ENCODE assay signal across 37 cellular contexts in genomic region chr2:135189148-135189547, GRCh38.
"Had no signal": no experiment of that assay in that cellular context is flagged by ENCODE, and none has a peak within 500 bp of the region (broad histone marks: within the 10 kb centered on the region; RNA-seq: fewer than 3 reads in every experiment).

No MANE protein-coding gene starts in this region.

- DNase-seq: activated B cell treated with CpG ODN at 0.5 μM for 24 hours; activated CD4-positive, alpha-beta memory T cell treated with anti-CD3 and anti-CD28 coated beads for 36 hours; activated CD4-positive, alpha-beta T cell treated with anti-CD3 and anti-CD28 coated beads for 4 hours; activated CD4-positive, alpha-beta T cell treated with anti-CD3 and anti-CD28 coated beads, Interleukin-2, amount 10 ng/mL, durations not matched to agents 24 days and 14 days; activated CD4-positive, alpha-beta T cell treated with anti-CD3 and anti-CD28 coated beads, Interleukin-2, amount 50 U/mL, for 1 hour; activated CD4-positive, alpha-beta T cell treated with anti-CD3 and anti-CD28 coated beads, Interleukin-2, amount 50 U/mL, for 4 hours; activated CD4-positive, CD25-positive, alpha-beta regulatory T cell treated with anti-CD3 and anti-CD28 coated beads, Interleukin-2, amount 50 U/mL, for 72 hours; activated CD8-positive, alpha-beta memory T cell treated with anti-CD3 and anti-CD28 coated beads, Interleukin-2, amount 50 U/mL, for 4 hours; activated CD8-positive, alpha-beta T cell treated with anti-CD3 and anti-CD28 coated beads for 36 hours; activated effector memory CD4-positive, alpha-beta T cell treated with Interleukin-2 at 50 U/mL for 16 hours; activated gamma-delta T cell; activated naive CD4-positive, alpha-beta T cell treated with anti-CD3 and anti-CD28 coated beads, Interleukin-2, amount 10 ng/mL, durations not matched to agents 7 days and 5 days; activated naive CD4-positive, alpha-beta T cell treated with Interleukin-2 at 50 U/mL for 16 hours; activated naive CD8-positive, alpha-beta T cell treated with anti-CD3 and anti-CD28 coated beads, Interleukin-2, amount 10 ng/mL, durations not matched to agents 7 days and 5 days; activated naive CD8-positive, alpha-beta T cell treated with anti-CD3 and anti-CD28 coated beads, Interleukin-2, amount 50 U/mL, for 24 hours; activated T-cell treated with anti-CD3 and anti-CD28 coated beads for 4 hours; activated T-cell treated with anti-CD3 and anti-CD28 coated beads, Interleukin-2, amount 50 U/mL, for 24 hours; activated T-cell treated with anti-CD3 and anti-CD28 coated beads, Interleukin-2, amount 50 U/mL, for 48 hours; amygdala; anterior cingulate cortex; caudate nucleus; cerebellar nuclear complex; T-helper 1 cell; T-helper 2 cell; T-helper 9 cell had no signal

- H3K27me3 Mint-ChIP-seq: activated B cell treated with CpG ODN at 0.5 μM for 24 hours; activated CD4-positive, alpha-beta memory T cell treated with anti-CD3 and anti-CD28 coated beads for 36 hours; activated CD4-positive, alpha-beta T cell treated with anti-CD3 and anti-CD28 coated beads, Interleukin-2, amount 10 ng/mL, durations not matched to agents 24 days and 14 days; activated CD8-positive, alpha-beta T cell treated with anti-CD3 and anti-CD28 coated beads for 36 hours; activated naive CD4-positive, alpha-beta T cell treated with anti-CD3 and anti-CD28 coated beads, Interleukin-2, amount 10 ng/mL, durations not matched to agents 7 days and 5 days; activated naive CD4-positive, alpha-beta T cell treated with anti-CD3 and anti-CD28 coated beads, Interleukin-2, amount 50 U/mL, for 24 hours; activated naive CD8-positive, alpha-beta T cell; activated naive CD8-positive, alpha-beta T cell treated with anti-CD3 and anti-CD28 coated beads, Interleukin-2, amount 10 ng/mL, durations not matched to agents 7 days and 5 days; activated naive CD8-positive, alpha-beta T cell treated with anti-CD3 and anti-CD28 coated beads, Interleukin-2, amount 50 U/mL, for 24 hours; activated T-cell treated with anti-CD3 and anti-CD28 coated beads, Interleukin-2, amount 50 U/mL, for 24 hours; central memory CD8-positive, alpha-beta T cell had no signal

- H3K27me3 ChIP-seq: ascending aorta, cardiac muscle cell had no signal

- H3K4me1 Mint-ChIP-seq: activated B cell treated with CpG ODN at 0.5 μM for 24 hours; activated CD4-positive, alpha-beta T cell treated with anti-CD3 and anti-CD28 coated beads, Interleukin-2, amount 10 ng/mL, durations not matched to agents 24 days and 14 days; activated naive CD4-positive, alpha-beta T cell treated with anti-CD3 and anti-CD28 coated beads, Interleukin-2, amount 10 ng/mL, durations not matched to agents 7 days and 5 days; activated naive CD4-positive, alpha-beta T cell treated with anti-CD3 and anti-CD28 coated beads, Interleukin-2, amount 50 U/mL, for 24 hours; activated naive CD8-positive, alpha-beta T cell treated with anti-CD3 and anti-CD28 coated beads, Interleukin-2, amount 10 ng/mL, durations not matched to agents 7 days and 5 days; activated naive CD8-positive, alpha-beta T cell treated with anti-CD3 and anti-CD28 coated beads, Interleukin-2, amount 50 U/mL, for 24 hours; central memory CD8-positive, alpha-beta T cell had no signal

- ATAC-seq: activated CD8-positive, alpha-beta T cell treated with anti-CD3 and anti-CD28 coated beads for 36 hours; activated naive CD8-positive, alpha-beta T cell treated with anti-CD3 and anti-CD28 coated beads, Interleukin-2, amount 50 U/mL, for 24 hours had no signal

- H3K36me3 ChIP-seq: ascending aorta, cardiac muscle cell had no signal

- H3K4me3 ChIP-seq: ascending aorta, cardiac muscle cell had no signal

- H3K27ac Mint-ChIP-seq: activated B cell treated with CpG ODN at 0.5 μM for 24 hours; activated CD4-positive, alpha-beta memory T cell treated with anti-CD3 and anti-CD28 coated beads for 36 hours; activated CD4-positive, alpha-beta T cell treated with anti-CD3 and anti-CD28 coated beads, Interleukin-2, amount 10 ng/mL, durations not matched to agents 24 days and 14 days; activated CD8-positive, alpha-beta T cell treated with anti-CD3 and anti-CD28 coated beads for 36 hours; activated naive CD4-positive, alpha-beta T cell treated with anti-CD3 and anti-CD28 coated beads, Interleukin-2, amount 10 ng/mL, durations not matched to agents 7 days and 5 days; activated naive CD4-positive, alpha-beta T cell treated with anti-CD3 and anti-CD28 coated beads, Interleukin-2, amount 50 U/mL, for 24 hours; activated naive CD8-positive, alpha-beta T cell; activated naive CD8-positive, alpha-beta T cell treated with anti-CD3 and anti-CD28 coated beads, Interleukin-2, amount 10 ng/mL, durations not matched to agents 7 days and 5 days; activated naive CD8-positive, alpha-beta T cell treated with anti-CD3 and anti-CD28 coated beads, Interleukin-2, amount 50 U/mL, for 24 hours; activated T-cell treated with anti-CD3 and anti-CD28 coated beads, Interleukin-2, amount 50 U/mL, for 24 hours; activated T-helper 2 cell treated with anti-CD3 and anti-CD28 coated beads, Interferon-gamma antibody, Interleukin-2, Interleukin-4, amounts not matched to agents 10 μg/mL and 5 μg/mL and 100 μg/mL, durations not matched to agents 14 hours and 24 hours and 36 hours; brain; T-helper 1 cell treated with Interleukin-12 subunit alpha and Interleukin-12 subunit beta and Interleukin-4 antibody, amounts not matched to agents 30 μg/mL and 1 μg/mL, for 36 hours; T-helper 2 cell treated with Interferon-gamma antibody and Interleukin-4, amounts not matched to agents 5 μg/mL and 100 μg/mL, for 36 hours had no signal

- H3K27ac ChIP-seq: ascending aorta, cardiac muscle cell, VCaP had no signal

- H3K4me3 Mint-ChIP-seq: activated B cell treated with CpG ODN at 0.5 μM for 24 hours; activated CD4-positive, alpha-beta memory T cell treated with anti-CD3 and anti-CD28 coated beads for 36 hours; activated CD4-positive, alpha-beta T cell treated with anti-CD3 and anti-CD28 coated beads, Interleukin-2, amount 10 ng/mL, durations not matched to agents 24 days and 14 days; activated CD8-positive, alpha-beta T cell treated with anti-CD3 and anti-CD28 coated beads for 36 hours; activated naive CD4-positive, alpha-beta T cell treated with anti-CD3 and anti-CD28 coated beads, Interleukin-2, amount 10 ng/mL, durations not matched to agents 7 days and 5 days; activated naive CD4-positive, alpha-beta T cell treated with anti-CD3 and anti-CD28 coated beads, Interleukin-2, amount 50 U/mL, for 24 hours; activated naive CD8-positive, alpha-beta T cell; activated naive CD8-positive, alpha-beta T cell treated with anti-CD3 and anti-CD28 coated beads, Interleukin-2, amount 10 ng/mL, durations not matched to agents 7 days and 5 days; activated naive CD8-positive, alpha-beta T cell treated with anti-CD3 and anti-CD28 coated beads, Interleukin-2, amount 50 U/mL, for 24 hours; activated T-cell treated with anti-CD3 and anti-CD28 coated beads, Interleukin-2, amount 50 U/mL, for 24 hours; brain; central memory CD8-positive, alpha-beta T cell; T-helper 1 cell treated with Interleukin-12 subunit alpha and Interleukin-12 subunit beta and Interleukin-4 antibody, amounts not matched to agents 30 μg/mL and 1 μg/mL, for 36 hours; T-helper 2 cell treated with Interferon-gamma antibody and Interleukin-4, amounts not matched to agents 5 μg/mL and 100 μg/mL, for 36 hours had no signal

- H3K4me1 ChIP-seq: ascending aorta had no signal

- FAIRE-seq: bronchial epithelial cell, TTC549 had no signal
